In genomic region chr16:85475691-85476300, GRCh38 we compare ENCODE assay signal across 26 cellular contexts.
"Had no signal": no experiment of that assay in that cellular context is flagged by ENCODE, and none has a peak within 500 bp of the region (broad histone marks: within the 10 kb centered on the region; RNA-seq: fewer than 3 reads in every experiment).

No MANE protein-coding gene starts in this region.

- H3K4me1 ChIP-seq: upper lobe of right lung had no signal

- DNase-seq: activated CD4-positive, alpha-beta T cell treated with anti-CD3 and anti-CD28 coated beads for 4 hours; activated CD4-positive, alpha-beta T cell treated with anti-CD3 and anti-CD28 coated beads, Interleukin-2, amount 50 U/mL, for 4 hours; activated effector memory CD4-positive, alpha-beta T cell treated with anti-CD3 and anti-CD28 coated beads, Interleukin-2, amount 50 U/mL, for 16 hours; activated naive CD4-positive, alpha-beta T cell treated with anti-CD3 and anti-CD28 coated beads for 36 hours; activated naive CD8-positive, alpha-beta T cell treated with anti-CD3 and anti-CD28 coated beads for 36 hours; activated T-cell treated with anti-CD3 and anti-CD28 coated beads for 4 hours; activated T-cell treated with anti-CD3 and anti-CD28 coated beads, Interleukin-2, amount 50 U/mL, for 72 hours; aorta; body of pancreas; caudate nucleus; cortex of kidney; effector memory CD8-positive, alpha-beta T cell; head of caudate nucleus; hypothalamus; immature natural killer cell; kidney; left colon; mammary epithelial cell; natural killer cell; posterior cingulate gyrus; right cardiac atrium; spleen; stimulated activated naive CD4-positive, alpha-beta T cell treated with Interleukin-2 at 50 U/mL for 16 hours; upper lobe of right lung had no signal

- H3K27me3 Mint-ChIP-seq: activated naive CD8-positive, alpha-beta T cell treated with anti-CD3 and anti-CD28 coated beads for 36 hours had no signal

- H3K4me3 ChIP-seq: adrenal gland, body of pancreas, gastroesophageal sphincter, spleen, upper lobe of right lung had no signal

- H3K36me3 Mint-ChIP-seq: activated naive CD8-positive, alpha-beta T cell treated with anti-CD3 and anti-CD28 coated beads for 36 hours; immature natural killer cell; natural killer cell had no signal

- H3K27ac Mint-ChIP-seq: activated naive CD4-positive, alpha-beta T cell treated with anti-CD3 and anti-CD28 coated beads for 36 hours; activated naive CD8-positive, alpha-beta T cell treated with anti-CD3 and anti-CD28 coated beads for 36 hours; activated T-cell treated with anti-CD3 and anti-CD28 coated beads, Interleukin-2, amount 50 U/mL, for 72 hours; effector memory CD8-positive, alpha-beta T cell; immature natural killer cell; natural killer cell had no signal

- H3K9me3 Mint-ChIP-seq: activated naive CD4-positive, alpha-beta T cell treated with anti-CD3 and anti-CD28 coated beads for 36 hours; activated naive CD8-positive, alpha-beta T cell treated with anti-CD3 and anti-CD28 coated beads for 36 hours; activated T-cell treated with anti-CD3 and anti-CD28 coated beads, Interleukin-2, amount 50 U/mL, for 72 hours; effector memory CD8-positive, alpha-beta T cell; immature natural killer cell; natural killer cell had no signal

- H3K36me3 ChIP-seq: adrenal gland, gastroesophageal sphincter, spleen, upper lobe of right lung had no signal

- H3K9me3 ChIP-seq: adrenal gland, body of pancreas, gastroesophageal sphincter, spleen, upper lobe of right lung had no signal

- H3K4me1 Mint-ChIP-seq: immature natural killer cell, natural killer cell had no signal

- H3K27ac ChIP-seq: body of pancreas, spleen, upper lobe of right lung had no signal

- ATAC-seq: activated T-cell treated with anti-CD3 and anti-CD28 coated beads, Interleukin-2, amount 50 U/mL, for 72 hours; body of pancreas; effector memory CD8-positive, alpha-beta T cell; gastroesophageal sphincter; left colon; natural killer cell; upper lobe of right lung had no signal

- H3K4me3 Mint-ChIP-seq: activated naive CD4-positive, alpha-beta T cell treated with anti-CD3 and anti-CD28 coated beads for 36 hours; activated naive CD8-positive, alpha-beta T cell treated with anti-CD3 and anti-CD28 coated beads for 36 hours; activated T-cell treated with anti-CD3 and anti-CD28 coated beads, Interleukin-2, amount 50 U/mL, for 72 hours; effector memory CD8-positive, alpha-beta T cell; immature natural killer cell; natural killer cell had no signal

- H3K27me3 ChIP-seq: adrenal gland, body of pancreas, gastroesophageal sphincter, spleen, upper lobe of right lung had no signal
